ENCODE assay signal across 12 cellular contexts in the genomic region with DNA sequence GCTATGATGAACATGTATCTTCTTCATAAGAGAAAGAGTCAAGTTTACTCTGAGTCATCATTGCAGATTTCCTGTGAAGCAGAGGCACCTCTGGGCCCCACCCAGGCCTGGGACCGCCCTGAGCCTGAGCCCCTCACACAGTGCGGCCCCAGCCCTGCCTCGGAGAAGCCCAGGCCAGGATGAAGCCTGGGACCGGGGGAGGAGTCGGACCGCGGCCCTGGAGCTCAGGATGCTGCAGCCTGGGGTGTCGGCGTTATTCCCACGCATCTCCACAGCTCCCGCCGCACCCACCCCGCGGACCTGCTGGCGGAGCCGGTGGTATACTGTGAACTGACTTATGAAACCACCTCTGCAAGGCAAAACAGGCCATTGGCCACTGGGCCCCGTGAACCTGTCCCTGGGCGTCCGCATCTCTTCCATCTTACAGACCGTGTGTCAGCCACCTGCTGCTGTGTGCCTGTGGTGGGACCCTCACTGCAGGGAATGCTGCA. TPM values are rescaled to one million over a fixed set of nuclear protein-coding genes. Genes with fewer than 3 reads are reported as not detected.
DNase-seq lines count a peak whose midpoint lies in the region; ATAC-seq and TF ChIP-seq lines count a peak whose summit lies in the region.
"Had no signal": no experiment of that assay in that cellular context is flagged by ENCODE, and none has a peak within 500 bp of the region (broad histone marks: within the 10 kb centered on the region; RNA-seq: fewer than 3 reads in every experiment).

No MANE protein-coding gene starts in this region.

- no peaks in the 10 kb centered on the region for H4K20me1 ChIP-seq in SK-N-SH (ENCODE audit: insufficient read depth)

- peak; percentile 18 for DNase-seq in SK-N-SH
- no peak for DNase-seq in colonic mucosa
- peak; percentile 89 for DNase-seq in mesenteric fat pad (ENCODE audit: low spot score)
- DNase-seq in tibial nerve (ENCODE audit: low spot score in 2 of 2) = no peak
- no peak for DNase-seq in SIG-M5 treated with dmso at 0.1 percent for 504 hours (lab: John Stamatoyannopoulos, UW; ENCODE audit: unreplicated experiment)
- no peak for DNase-seq in WTC11 (ENCODE audit: low spot score)
- DNase-seq: DMS79 treated with DMSO at 0.1 percent for 48 hours, OCI-M1 had no signal

- H3K4me1 ChIP-seq in SK-N-SH (ENCODE audit: control insufficient read depth in 1 of 2, insufficient read depth in 2 of 2, low read depth in 1 of 2, low read length in 1 of 2) (peaks cover 15 to 45% of the 10 kb centered on the region in 2 experiments; a peak in 2 of 4 replicates), colonic mucosa (peaks cover 8% of the 10 kb centered on the region), tibial nerve (peaks cover 0 to 62% (median 25%) of the 10 kb centered on the region in 4 donors)
- H3K4me1 ChIP-seq: A549 had no signal

- peaks cover under 1% of the 10 kb centered on the region; the same call in 1 of the 2 replicates for H3K36me3 Mint-ChIP-seq in WTC11

- TF ChIP-seq POLR2A in tibial nerve (IDR thresholded peaks at IDR 0.05) (no peak), GM18505 (IDR thresholded peaks at IDR 0.05; ENCODE audit: borderline replicate concordance, extremely low read depth, insufficient read depth, insufficient read length) (no peak)

- TF ChIP-seq CTCF in SK-N-SH (IDR thresholded peaks at IDR 0.05) = no peak
- no peak for TF ChIP-seq CTCF in colonic mucosa (IDR thresholded peaks at IDR 0.05)
- TF ChIP-seq CTCF in tibial nerve (IDR thresholded peaks at IDR 0.05) = no peak
- no peak for TF ChIP-seq CTCF in WTC11 (IDR thresholded peaks at IDR 0.05)

- H3K4me3 Mint-ChIP-seq in WTC11 = no peak overlapping the region

- no peak for TF ChIP-seq EP300 in SK-N-SH (IDR thresholded peaks at IDR 0.05; ENCODE audit: borderline replicate concordance in 1 of 2, low read depth in 1 of 2, low read length in 1 of 2)
- TF ChIP-seq EP300 in tibial nerve (IDR thresholded peaks at IDR 0.05) = no peak

- H2AFZ ChIP-seq in SK-N-SH (ENCODE audit: low read depth) = no peak overlapping the region

- H3K27me3 Mint-ChIP-seq in WTC11 (ENCODE audit: low read depth) = peaks cover 7% of the 10 kb centered on the region

- H3K9me3 ChIP-seq in SK-N-SH = no peaks in the 10 kb centered on the region
- no peaks in the 10 kb centered on the region for H3K9me3 ChIP-seq in colonic mucosa
- no peaks in the 10 kb centered on the region for H3K9me3 ChIP-seq in tibial nerve
- H3K9me3 ChIP-seq: A549 had no signal

- no peaks in the 10 kb centered on the region for H3K9me3 Mint-ChIP-seq in WTC11

- H3K27ac Mint-ChIP-seq in WTC11 = no peak overlapping the region

- 94% methylated on average over 2 of the region's 20 CpGs for WGBS in SK-N-SH (ENCODE audit: low lambda C conversion rate)
- WGBS in tibial nerve, 2 donors = 64 to 71% methylated on average over 20 of the region's 20 CpGs

- H3K4me1 Mint-ChIP-seq in WTC11 = peaks cover 27% of the 10 kb centered on the region

- ATAC-seq in SK-N-SH treated with all-trans-retinoic acid at 6 μM for 48 hours (no peak), WTC11 (no peak), GM18505 (IDR thresholded peaks at IDR 0.05; ENCODE audit: unreplicated experiment) (no peak)
- ATAC-seq: A549, HepG2 had no signal

- peaks cover 14% of the 10 kb centered on the region for H3F3A ChIP-seq in SK-N-SH (replicated peaks; ENCODE audit: insufficient read depth)

- H3K27me3 ChIP-seq in SK-N-SH (ENCODE audit: insufficient read depth) (no peaks in the 10 kb centered on the region), colonic mucosa (peaks cover 31% of the 10 kb centered on the region), tibial nerve (no peaks in the 10 kb centered on the region)

- intact Hi-C loops in colonic mucosa (cut with DNase I) = no loop called here

- H3K9me2 ChIP-seq in SK-N-SH = no peaks in the 10 kb centered on the region

- H3K36me3 ChIP-seq in SK-N-SH (replicated peaks in 1 of 2; ENCODE audit: control insufficient read depth in 1 of 2, insufficient read depth in 2 of 2, low read length in 1 of 2) = peaks cover 0 to under 1% of the 10 kb centered on the region in 2 experiments
- H3K36me3 ChIP-seq in colonic mucosa = no peaks in the 10 kb centered on the region
- H3K36me3 ChIP-seq in tibial nerve = peaks cover 0 to 7% (median 0%) of the 10 kb centered on the region in 3 donors

- no peak for TF ChIP-seq RAD21 in SK-N-SH (IDR thresholded peaks at IDR 0.05; ENCODE audit: low read length)

- CTCF ChIA-PET in SK-N-SH (lab: Yijun Ruan, JAX) = no interaction called here
- CTCF ChIA-PET in WTC11 (lab: Charles Lee) = interaction anchor here (0.6 to 1.3 kb wide), 2 partner anchors 9 to 423 kb away, joined by 4 to 5 read pairs; no protein-coding TSS in a partner anchor

- H3K79me2 ChIP-seq in SK-N-SH (ENCODE audit: insufficient read depth) = peaks cover 12% of the 10 kb centered on the region

- POLR2A ChIA-PET in SK-N-SH (lab: Yijun Ruan, JAX) = no interaction called here
- POLR2A ChIA-PET in WTC11 (lab: Charles Lee) = no interaction called here

- H3K4me3 ChIP-seq in SK-N-SH (ENCODE audit: low read depth in 2 of 2, low read length in 1 of 2) (no peak overlapping the region), colonic mucosa (no peak overlapping the region), tibial nerve (no peak overlapping the region)
- H3K4me3 ChIP-seq: A549 had no signal

- 0 out of 2 replicates have a peak overlapping the region, but pooled peaks have one; percentile 21 for H3K4me2 ChIP-seq in SK-N-SH
- H3K4me2 ChIP-seq: A549 had no signal

- H3K27ac ChIP-seq in SK-N-SH (ENCODE audit: low read depth in 2 of 2, low read length in 1 of 2) = peak overlapping the region in 1 of 2 experiments; percentile 23; a peak in 1 of 4 replicates
- peak overlapping the region; percentile 12 for H3K27ac ChIP-seq in colonic mucosa
- peak overlapping the region in 3 of 4 donors; percentile 66 to 98 (median 93) for H3K27ac ChIP-seq in tibial nerve
- H3K27ac ChIP-seq: A549 had no signal

- H3K9ac ChIP-seq in SK-N-SH = no peak overlapping the region
- H3K9ac ChIP-seq in colonic mucosa (ENCODE audit: low read depth in 2 of 2, low read length in 2 of 2) = no peak overlapping the region

TF ChIP-seq in SK-N-SH, 30 proteins besides CTCF, POLR2A, EP300 and RAD21:
- TF ChIP-seq, protein P1, sequence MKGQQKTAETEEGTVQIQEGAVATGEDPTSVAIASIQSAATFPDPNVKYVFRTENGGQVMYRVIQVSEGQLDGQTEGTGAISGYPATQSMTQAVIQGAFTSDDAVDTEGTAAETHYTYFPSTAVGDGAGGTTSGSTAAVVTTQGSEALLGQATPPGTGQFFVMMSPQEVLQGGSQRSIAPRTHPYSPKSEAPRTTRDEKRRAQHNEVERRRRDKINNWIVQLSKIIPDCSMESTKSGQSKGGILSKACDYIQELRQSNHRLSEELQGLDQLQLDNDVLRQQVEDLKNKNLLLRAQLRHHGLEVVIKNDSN (IDR thresholded peaks at IDR 0.05; ENCODE audit: borderline replicate concordance, low read depth) = no peak
- TF ChIP-seq GATA2 (CRISPR knock-in tag; IDR thresholded peaks at IDR 0.05) = no peak
- no peak for TF ChIP-seq SIN3A (IDR thresholded peaks at IDR 0.05; ENCODE audit: borderline replicate concordance, low read depth, low read length)
TF ChIP-seq in SK-N-SH: peak in this region for 0.

TF ChIP-seq in SK-N-SH treated with all-trans-retinoic acid at 6 μM for 48 hours, 23 proteins besides CTCF, POLR2A, EP300 and RAD21 (continues in another document):
- TF ChIP-seq TOX (CRISPR knock-in tag; IDR thresholded peaks at IDR 0.05; ENCODE audit: borderline replicate concordance) (no peak), ARNTL (CRISPR knock-in tag; IDR thresholded peaks at IDR 0.05; ENCODE audit: borderline replicate concordance, low read depth) (no peak), ESRRG (CRISPR knock-in tag; IDR thresholded peaks at IDR 0.05) (no peak), ZFP3 (CRISPR knock-in tag; IDR thresholded peaks at IDR 0.05) (no peak), RARB (CRISPR knock-in tag; IDR thresholded peaks at IDR 0.05) (no peak), GLIS3 (CRISPR knock-in tag; IDR thresholded peaks at IDR 0.05) (no peak)

TF ChIP-seq in WTC11, 78 proteins besides CTCF, POLR2A, EP300 and RAD21 (continues in another document):
- TF ChIP-seq ZNF219 (CRISPR knock-in tag; IDR thresholded peaks at IDR 0.05; ENCODE audit: borderline replicate concordance) = no peak
- no peak for TF ChIP-seq SOX15 (CRISPR knock-in tag; IDR thresholded peaks at IDR 0.05)
- TF ChIP-seq, protein P2, sequence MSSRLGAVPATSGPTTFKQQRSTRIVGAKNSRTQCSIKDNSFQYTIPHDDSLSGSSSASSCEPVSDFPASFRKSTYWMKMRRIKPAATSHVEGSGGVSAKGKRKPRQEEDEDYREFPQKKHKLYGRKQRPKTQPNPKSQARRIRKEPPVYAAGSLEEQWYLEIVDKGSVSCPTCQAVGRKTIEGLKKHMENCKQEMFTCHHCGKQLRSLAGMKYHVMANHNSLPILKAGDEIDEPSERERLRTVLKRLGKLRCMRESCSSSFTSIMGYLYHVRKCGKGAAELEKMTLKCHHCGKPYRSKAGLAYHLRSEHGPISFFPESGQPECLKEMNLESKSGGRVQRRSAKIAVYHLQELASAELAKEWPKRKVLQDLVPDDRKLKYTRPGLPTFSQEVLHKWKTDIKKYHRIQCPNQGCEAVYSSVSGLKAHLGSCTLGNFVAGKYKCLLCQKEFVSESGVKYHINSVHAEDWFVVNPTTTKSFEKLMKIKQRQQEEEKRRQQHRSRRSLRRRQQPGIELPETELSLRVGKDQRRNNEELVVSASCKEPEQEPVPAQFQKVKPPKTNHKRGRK (CRISPR knock-in tag; IDR thresholded peaks at IDR 0.05; ENCODE audit: borderline replicate concordance) = no peak

RNA-seq across cellular contexts. Expression of a gene that starts 2.4 kb away (rescaled TPM):
- 37.3 and 107 TPM in 2 replicates for polyA plus RNA-seq in SK-N-SH (2012; rRNA removed)
- 34.3 and 65.0 TPM in 2 replicates for polyA plus RNA-seq in SK-N-SH (2012; cell fraction: cytosol; rRNA removed)
- polyA plus RNA-seq in SK-N-SH (2012; cell fraction: nucleus; rRNA removed) = 241 and 268 TPM in 2 replicates
- 100 to 1,000 TPM in 1 of 2 donors, 10 to 100 TPM in 1; 39.8 to 131 TPM for total RNA-seq in colonic mucosa
- 521 TPM for total RNA-seq in mesenteric fat pad
- total RNA-seq in tibial nerve = 100 to 1,000 TPM; 356 to 669 (median 427) TPM
- 221 to 245 TPM (median 240 TPM) in 3 replicates for total RNA-seq in WTC11 (2021)

Comparison
In these comparisons a context has a peak if more than half of its experiments do, and no peak if none do; other contexts are left out.
1. DNase-seq: peak in SK-N-SH (single experiment) and mesenteric fat pad (single experiment); none in colonic mucosa (single experiment), tibial nerve (0 of 2), SIG-M5 treated with dmso at 0.1 percent for 504 hours (single experiment) and WTC11 (single experiment).